ENCODE assay signal across 17 cellular contexts in the genomic region with DNA sequence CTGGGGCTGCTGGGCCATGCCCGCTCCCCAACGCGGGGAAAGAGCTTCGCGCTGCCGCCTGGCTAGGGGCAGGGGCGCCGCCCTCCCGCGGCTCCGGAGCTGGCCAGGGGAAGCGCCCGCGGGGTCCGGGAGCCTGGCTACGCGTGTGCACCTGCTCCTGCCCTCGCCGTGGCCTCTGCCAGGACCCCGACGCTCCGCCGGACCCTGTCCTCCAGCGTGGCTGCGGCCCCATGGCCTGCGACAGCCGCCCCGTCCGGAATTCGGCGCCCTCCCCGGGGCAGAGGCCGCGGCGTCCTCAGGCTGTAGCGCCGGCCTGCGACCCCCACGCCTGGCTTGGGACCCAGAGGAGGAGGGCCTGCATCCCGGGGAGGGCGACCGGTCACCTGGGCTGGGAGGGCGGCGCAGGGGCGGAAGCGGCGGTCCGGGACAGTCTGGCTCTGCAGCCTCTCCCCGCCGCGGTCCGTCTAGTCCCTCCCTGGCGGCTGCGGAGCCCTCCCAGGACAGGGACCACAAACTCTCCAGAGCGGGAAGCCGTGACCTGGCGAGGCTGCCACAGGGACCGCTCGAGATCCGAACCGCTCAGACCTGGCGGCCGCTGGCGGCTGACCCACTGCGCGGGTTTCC.
"Had no signal": no experiment of that assay in that cellular context is flagged by ENCODE, and none has a peak within 500 bp of the region (broad histone marks: within the 10 kb centered on the region; RNA-seq: fewer than 3 reads in every experiment).

No MANE protein-coding gene starts in this region.

- H3K27me3 ChIP-seq: foreskin keratinocyte had no signal

- H3K9me3 ChIP-seq: mucosa of descending colon had no signal

- H3K4me3 Mint-ChIP-seq: activated CD8-positive, alpha-beta T cell treated with anti-CD3 and anti-CD28 coated beads for 36 hours; activated naive CD8-positive, alpha-beta T cell; activated T-cell treated with anti-CD3 and anti-CD28 coated beads, Interleukin-2, amount 50 U/mL, for 72 hours; brain; memory B cell; naive thymus-derived CD8-positive, alpha-beta T cell; type B pancreatic cell had no signal

- H3K27ac Mint-ChIP-seq: activated CD8-positive, alpha-beta T cell treated with anti-CD3 and anti-CD28 coated beads for 36 hours; activated naive CD8-positive, alpha-beta T cell; activated T-cell treated with anti-CD3 and anti-CD28 coated beads, Interleukin-2, amount 50 U/mL, for 72 hours; brain; memory B cell; naive thymus-derived CD8-positive, alpha-beta T cell; type B pancreatic cell had no signal

- ATAC-seq: activated CD8-positive, alpha-beta T cell treated with anti-CD3 and anti-CD28 coated beads for 36 hours; activated T-cell treated with anti-CD3 and anti-CD28 coated beads, Interleukin-2, amount 50 U/mL, for 72 hours; mucosa of descending colon; naive thymus-derived CD8-positive, alpha-beta T cell had no signal

- H3K4me3 ChIP-seq: mucosa of descending colon, SK-N-MC had no signal

- H3K27me3 Mint-ChIP-seq: type B pancreatic cell had no signal

- DNase-seq: activated CD8-positive, alpha-beta memory T cell treated with anti-CD3 and anti-CD28 coated beads, Interleukin-2, amount 50 U/mL, for 4 hours; activated CD8-positive, alpha-beta T cell treated with anti-CD3 and anti-CD28 coated beads for 36 hours; activated gamma-delta T cell treated with Interleukin-2 at 50 U/mL for 16 hours; activated T-cell treated with anti-CD3 and anti-CD28 coated beads, Interleukin-2, amount 50 U/mL, for 72 hours; amniotic stem cell; effector memory CD4-positive, alpha-beta T cell; foreskin keratinocyte; stimulated activated CD4-positive, alpha-beta T cell treated with anti-CD3 and anti-CD28 coated beads, Interleukin-4, amount 100 ng/mL, for 1 hour; stimulated activated naive CD4-positive, alpha-beta T cell had no signal

- H3K27ac ChIP-seq: foreskin keratinocyte, SK-N-MC, VCaP had no signal

- H3K4me1 Mint-ChIP-seq: brain; memory B cell; naive thymus-derived CD8-positive, alpha-beta T cell had no signal

- H3K9me3 Mint-ChIP-seq: activated CD8-positive, alpha-beta T cell treated with anti-CD3 and anti-CD28 coated beads for 36 hours; activated T-cell treated with anti-CD3 and anti-CD28 coated beads, Interleukin-2, amount 50 U/mL, for 72 hours; memory B cell; naive thymus-derived CD8-positive, alpha-beta T cell had no signal

- H3K4me1 ChIP-seq: foreskin keratinocyte had no signal

- H3K36me3 Mint-ChIP-seq: activated naive CD8-positive, alpha-beta T cell; brain; memory B cell; naive thymus-derived CD8-positive, alpha-beta T cell; type B pancreatic cell had no signal
